ENCODE assay signal across 8 cellular contexts in the genomic region with DNA sequence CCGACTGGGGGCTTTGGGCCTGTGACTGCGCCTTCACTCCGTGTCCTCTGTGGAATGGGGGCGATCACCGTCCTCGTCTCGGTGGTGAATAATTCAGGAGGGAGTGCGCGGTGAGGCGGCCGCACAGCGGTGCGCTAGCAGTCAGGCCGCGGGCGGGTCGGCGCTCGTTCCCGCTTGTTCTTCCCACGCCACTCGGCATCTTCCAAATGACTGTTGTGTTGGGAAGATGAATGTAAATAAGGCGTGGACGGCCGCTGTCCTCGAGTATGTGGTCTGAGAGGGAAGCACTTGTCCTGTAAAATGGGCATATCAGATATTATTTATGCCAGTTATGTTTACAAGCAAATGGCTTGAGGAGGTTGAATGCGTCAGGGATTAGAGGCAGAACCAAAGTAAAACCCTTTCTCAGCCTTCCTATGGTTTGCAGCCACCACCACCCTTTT. TPM values are rescaled to one million over a fixed set of nuclear protein-coding genes. Genes with fewer than 3 reads are reported as not detected.
DNase-seq lines count a peak whose midpoint lies in the region; ATAC-seq and TF ChIP-seq lines count a peak whose summit lies in the region.

No MANE protein-coding gene starts in this region.

- peak overlapping the region; percentile 77 for H3K4me3 ChIP-seq in Karpas-422 (ENCODE audit: low read length)

- in situ Hi-C loops in ACHN (cut with HindIII; ENCODE audit: low pct_ligation_motif_present, low pct_unique_long_range_greater_than_20kb, low sequenced_read_pairs) = no loop called here

- peaks cover 14% of the 10 kb centered on the region; the same call in 1 of the 2 replicates for H3K36me3 ChIP-seq in Karpas-422 (ENCODE audit: insufficient read depth, low read length)

- peak overlapping the region; percentile 84 for H2AFZ ChIP-seq in Karpas-422 (ENCODE audit: low read length)

- peaks cover 2% of the 10 kb centered on the region for H3K36me3 Mint-ChIP-seq in mesothelial cell of epicardium

- peak overlapping the region; percentile 100 for H3K27ac Mint-ChIP-seq in mesothelial cell of epicardium

- TF ChIP-seq CTCF in mesothelial cell of epicardium (IDR thresholded peaks at IDR 0.05; ENCODE audit: unreplicated experiment) = no peak

- peak; percentile 39 for ATAC-seq in GM18498 (IDR thresholded peaks at IDR 0.05; ENCODE audit: unreplicated experiment)
- peak; percentile 41 for ATAC-seq in GM21723 (IDR thresholded peaks at IDR 0.05; ENCODE audit: unreplicated experiment)

- no peaks in the 10 kb centered on the region for H3K27me3 Mint-ChIP-seq in mesothelial cell of epicardium (ENCODE audit: low read depth)

- peak overlapping the region; percentile 88 for H3K9ac ChIP-seq in Karpas-422 (ENCODE audit: low read length)

- H3K4me1 ChIP-seq in Karpas-422 (ENCODE audit: low read length) = peaks cover 20% of the 10 kb centered on the region

- no peaks in the 10 kb centered on the region for H3K9me3 Mint-ChIP-seq in mesothelial cell of epicardium

- peak overlapping the region; percentile 98 for H3K4me2 ChIP-seq in Karpas-422 (ENCODE audit: low read depth, low read length, poor library complexity, severe bottlenecking)

- peaks cover 43% of the 10 kb centered on the region for H3K79me2 ChIP-seq in Karpas-422 (ENCODE audit: low read length)

- H3K27ac ChIP-seq in Karpas-422 (ENCODE audit: low read length) (peak overlapping the region; percentile 59), cingulate gyrus (ENCODE audit: low read depth, low read length) (peak overlapping the region; percentile 99)

- H4K20me1 ChIP-seq in Karpas-422 (ENCODE audit: insufficient read depth, low read depth, low read length) = peaks cover 13% of the 10 kb centered on the region; the same call in 1 of the 2 replicates

- no peaks in the 10 kb centered on the region for H3K27me3 ChIP-seq in Karpas-422 (ENCODE audit: low read length)

- no peaks in the 10 kb centered on the region for H3K9me2 ChIP-seq in Karpas-422 (replicated peaks; ENCODE audit: insufficient read depth, low read length)

- DNase-seq in Karpas-422 (no peak), mesothelial cell of epicardium (ENCODE audit: low spot score in 2 of 2, unreplicated experiment in 2 of 2) (peak in 1 of 2 experiments; percentile 54), ACHN (no peak), SKM-1 (lab: John Stamatoyannopoulos, UW; ENCODE audit: unreplicated experiment) (no peak)
- DNase-seq in activated CD4-positive, CD25-positive, alpha-beta regulatory T cell treated with anti-CD3 and anti-CD28 coated beads, Interleukin-2, amount 50 U/mL, for 72 hours = no peak

- H3K4me3 Mint-ChIP-seq in mesothelial cell of epicardium = peak overlapping the region; percentile 99

- H3K9me3 ChIP-seq in Karpas-422 (ENCODE audit: low read length) = no peaks in the 10 kb centered on the region

- H3K4me1 Mint-ChIP-seq in mesothelial cell of epicardium = peaks cover 21% of the 10 kb centered on the region

RNA-seq across cellular contexts. Expression of a gene that starts 0.6 kb away (rescaled TPM):
- 58.5 and 62.7 TPM in 2 replicates for total RNA-seq in Karpas-422 (2014; rRNA removed; shearing (Covaris generic); ENCODE audit: low replicate concordance)
- total RNA-seq in mesothelial cell of epicardium = 41.4 to 43.8 TPM (median 43.3 TPM) in 3 replicates

RNA-seq across cellular contexts. Expression of a gene that starts 53.9 kb away (rescaled TPM):
- total RNA-seq in Karpas-422 (2014; rRNA removed; shearing (Covaris generic); ENCODE audit: low replicate concordance) = 1.0 TPM in 1 of 2 replicates, not detected in the other
- total RNA-seq in mesothelial cell of epicardium = 0.13 to 0.22 TPM (median 0.18 TPM) in 3 replicates

RNA-seq across cellular contexts. Expression of a gene that starts 55.9 kb away (rescaled TPM):
- total RNA-seq in Karpas-422 (2014; rRNA removed; shearing (Covaris generic); ENCODE audit: low replicate concordance) = 56.8 and 64.4 TPM in 2 replicates
- total RNA-seq in mesothelial cell of epicardium = 47.0 to 52.8 TPM (median 52.3 TPM) in 3 replicates
